In the genomic region with DNA sequence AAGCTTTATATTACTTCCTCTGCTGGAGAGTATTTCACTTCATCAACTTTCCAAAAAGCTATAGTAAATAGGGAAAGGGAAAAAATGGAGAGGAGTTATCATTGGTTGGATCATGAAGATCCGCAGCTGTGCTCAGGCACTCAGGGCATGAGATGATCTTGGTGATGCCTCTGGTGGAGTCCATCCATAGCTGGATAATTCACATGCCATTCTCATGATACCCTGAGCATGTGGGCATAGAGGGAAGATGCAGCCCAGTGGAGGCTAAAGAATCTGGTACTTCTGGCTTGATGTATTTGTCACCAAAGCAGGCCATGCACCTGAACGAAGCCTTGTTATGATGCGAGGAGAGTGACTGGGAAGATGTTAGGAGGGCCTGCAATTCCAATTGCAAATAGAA, we compare ENCODE assay signal across 29 cellular contexts.
"Had no signal": no experiment of that assay in that cellular context is flagged by ENCODE, and none has a peak within 500 bp of the region (broad histone marks: within the 10 kb centered on the region; RNA-seq: fewer than 3 reads in every experiment).

No MANE protein-coding gene starts in this region.

- H3K27me3 ChIP-seq: esophagus muscularis mucosa, heart right ventricle, ovary, sigmoid colon, spleen, testis, tibial artery, upper lobe of left lung had no signal

- ATAC-seq: heart right ventricle; left ventricle myocardium superior; lower lobe of right lung; psoas muscle; right cardiac atrium; stimulated activated memory B cell treated with anti-CD40 and anti-IgM and Interleukin-4, amounts not matched to agents 10 μg/mL and 1 μg/mL and 100 μg/mL, for 72 hours; stimulated activated naive CD8-positive, alpha-beta T cell treated with anti-CD3 and anti-CD28 coated beads, Interleukin-15, Interleukin-2, amounts not matched to agents 100 U/mL and 50 U/mL, for 24 hours had no signal

- H3K27me3 Mint-ChIP-seq: naive B cell; stimulated activated memory B cell treated with anti-CD40 and anti-IgM and Interleukin-4, amounts not matched to agents 10 μg/mL and 1 μg/mL and 100 μg/mL, for 72 hours had no signal

- H3K27ac Mint-ChIP-seq: nephron progenitor cell; stimulated activated memory B cell treated with anti-CD40 and anti-IgM and Interleukin-4, amounts not matched to agents 10 μg/mL and 1 μg/mL and 100 μg/mL, for 72 hours had no signal

- H3K4me1 ChIP-seq: esophagus muscularis mucosa, heart right ventricle, lower lobe of right lung, psoas muscle, sigmoid colon, testis, tibial artery, upper lobe of left lung had no signal

- H3K9me3 ChIP-seq: esophagus muscularis mucosa, heart right ventricle, lower lobe of right lung, ovary, psoas muscle, sigmoid colon, spleen, testis, tibial artery, upper lobe of left lung had no signal

- H3K4me3 ChIP-seq: coronary artery, esophagus muscularis mucosa, heart right ventricle, lower lobe of right lung, ovary, psoas muscle, sigmoid colon, skin epidermis, spleen, testis, tibial artery, upper lobe of left lung had no signal

- H3K36me3 ChIP-seq: lower lobe of right lung, ovary had no signal

- H3K36me3 Mint-ChIP-seq: stimulated activated memory B cell treated with anti-CD40 and anti-IgM and Interleukin-4, amounts not matched to agents 10 μg/mL and 1 μg/mL and 100 μg/mL, for 72 hours had no signal

- H3K4me3 Mint-ChIP-seq: naive B cell; nephron progenitor cell; stimulated activated memory B cell treated with anti-CD40 and anti-IgM and Interleukin-4, amounts not matched to agents 10 μg/mL and 1 μg/mL and 100 μg/mL, for 72 hours had no signal

- H3K9me3 Mint-ChIP-seq: naive B cell; nephron progenitor cell; stimulated activated memory B cell treated with anti-CD40 and anti-IgM and Interleukin-4, amounts not matched to agents 10 μg/mL and 1 μg/mL and 100 μg/mL, for 72 hours had no signal

- DNase-seq: dermis blood vessel endothelial cell; effector memory CD4-positive, alpha-beta T cell; foreskin melanocyte; glutamatergic neuron; heart right ventricle; hippocampal formation; islet precursor cell; kidney glomerular epithelial cell; left ventricle myocardium superior; lower lobe of right lung; naive B cell; nephron progenitor cell; occipital lobe; ovary; posterior cingulate gyrus; psoas muscle; right cardiac atrium; sigmoid colon; spleen; stimulated activated CD4-positive, alpha-beta T cell treated with anti-CD3 and anti-CD28 coated beads, Interleukin-4, amount 100 ng/mL, for 4 hours; stimulated activated naive CD8-positive, alpha-beta T cell treated with anti-CD3 and anti-CD28 coated beads, Interleukin-15, Interleukin-2, amounts not matched to agents 100 U/mL and 50 U/mL, for 24 hours; substantia nigra; testis; tibial artery; upper lobe of left lung had no signal

- H3K27ac ChIP-seq: coronary artery, esophagus muscularis mucosa, heart right ventricle, lower lobe of right lung, ovary, psoas muscle, sigmoid colon, skin epidermis, spleen, testis, tibial artery, upper lobe of left lung had no signal
